In genomic region chr1:108862698-108863477, GRCh38 we compare ENCODE assay signal across 2 cellular contexts.
TF ChIP-seq lines count a peak whose summit lies in the region.

No MANE protein-coding gene starts in this region.

TF ChIP-seq in A549, 52 proteins besides CTCF, POLR2A, EP300 and RAD21:
- no peak for TF ChIP-seq RARB (CRISPR knock-in tag; IDR thresholded peaks at IDR 0.05)
- TF ChIP-seq MAFK (IDR thresholded peaks at IDR 0.05; ENCODE audit: partially characterized antibody) = peak; percentile 14
TF ChIP-seq in A549: peak in this region for 1.

TF ChIP-seq in K562, 482 proteins besides CTCF, POLR2A, EP300 and RAD21:
- TF ChIP-seq PTTG1 (tag; IDR thresholded peaks at IDR 0.05; ENCODE audit: low read depth) = peak; percentile 70
- TF ChIP-seq NCOA4 (IDR thresholded peaks at IDR 0.05; ENCODE audit: partially characterized antibody) = no peak
- TF ChIP-seq SMAD4 (CRISPR knock-in tag; conservative IDR thresholded peaks at IDR 0.05) = 0 out of 2 replicates have a peak, but pooled peaks have one; percentile 15
- 0 out of 2 replicates have a peak, but pooled peaks have one; percentile 56 for TF ChIP-seq PTRF (tag; IDR thresholded peaks at IDR 0.05)
- peak; percentile 84 for TF ChIP-seq ZNF316 (IDR thresholded peaks at IDR 0.05)
- no peak for TF ChIP-seq HCFC1 (IDR thresholded peaks at IDR 0.05; ENCODE audit: low read depth, low read length)
- no peak for TF ChIP-seq NFYB (IDR thresholded peaks at IDR 0.05; ENCODE audit: extremely low read depth, insufficient read length)
- TF ChIP-seq ID3 (CRISPR knock-in tag; IDR thresholded peaks at IDR 0.05) = no peak
- TF ChIP-seq ID3 (tag; IDR thresholded peaks at IDR 0.05) = peak; percentile 51; the same call in 1 of the 2 replicates
- no peak for TF ChIP-seq RAD51 (IDR thresholded peaks at IDR 0.05; ENCODE audit: borderline replicate concordance, low read depth)
- TF ChIP-seq ZNF408 (CRISPR knock-in tag; IDR thresholded peaks at IDR 0.05; ENCODE audit: low read depth) = no peak
- no peak for TF ChIP-seq CTBP1 (IDR thresholded peaks at IDR 0.05; ENCODE audit: borderline replicate concordance)
- 0 out of 2 replicates have a peak, but pooled peaks have one; percentile 33 for TF ChIP-seq ZNF395 (CRISPR knock-in tag; IDR thresholded peaks at IDR 0.05)
- TF ChIP-seq MAFG (tag; conservative IDR thresholded peaks at IDR 0.05) = peak; percentile 22; the same call in 1 of the 2 replicates
- TF ChIP-seq CREM (IDR thresholded peaks at IDR 0.05; ENCODE audit: low read depth) = no peak
- no peak for TF ChIP-seq NFRKB (IDR thresholded peaks at IDR 0.05; ENCODE audit: low read depth)
- peak; percentile 63; the same call in 1 of the 2 replicates for TF ChIP-seq MAFF (IDR thresholded peaks at IDR 0.05; ENCODE audit: low read length)
- no peak for TF ChIP-seq NKRF (IDR thresholded peaks at IDR 0.05; ENCODE audit: borderline replicate concordance)
- no peak for TF ChIP-seq NR4A1 (CRISPR knock-in tag; IDR thresholded peaks at IDR 0.05)
- TF ChIP-seq NR4A1 (tag; IDR thresholded peaks at IDR 0.05) = peak; percentile 55
- peak; percentile 66 for TF ChIP-seq MAFK (IDR thresholded peaks at IDR 0.05; ENCODE audit: low read length)
- TF ChIP-seq SRF (CRISPR knock-in tag; IDR thresholded peaks at IDR 0.05) = no peak
- TF ChIP-seq C11orf30 (IDR thresholded peaks at IDR 0.05; ENCODE audit: low read depth) = peak; percentile 65
- no peak for TF ChIP-seq NR2C1 (IDR thresholded peaks at IDR 0.05)
- peak; percentile 56; the same call in 1 of the 2 replicates for TF ChIP-seq NR2C1 (tag; IDR thresholded peaks at IDR 0.05)
- TF ChIP-seq ZNF592 (IDR thresholded peaks at IDR 0.05) = peak; percentile 68; the same call in 1 of the 2 replicates
